In genomic region chr1:179296831-179297377, GRCh38 we compare ENCODE assay signal across 15 cellular contexts. TPM values are rescaled to one million over a fixed set of nuclear protein-coding genes. Genes with fewer than 3 reads are reported as not detected.
DNase-seq lines count a peak whose midpoint lies in the region; ATAC-seq and TF ChIP-seq lines count a peak whose summit lies in the region.
"Had no signal": no experiment of that assay in that cellular context is flagged by ENCODE, and none has a peak within 500 bp of the region (broad histone marks: within the 10 kb centered on the region; RNA-seq: fewer than 3 reads in every experiment).

No MANE protein-coding gene starts in this region.

- peaks cover 27% of the 10 kb centered on the region for H3K4me1 Mint-ChIP-seq in Caco-2 (ENCODE audit: low read depth, unreplicated experiment)

- 81% methylated on average over 4 of the region's 4 CpGs for WGBS in hepatocyte (ENCODE audit: low lambda C conversion rate, missing lambda C conversion rate)

- H3K27me3 Mint-ChIP-seq in Caco-2 (ENCODE audit: insufficient read depth, unreplicated experiment) = no peaks in the 10 kb centered on the region

- peak overlapping the region in 1 of 11 experiments; percentile 45; a peak in 1 of 22 replicates for H3K27ac ChIP-seq in BLaER1 treated with 17β-estradiol and CSF1 and Interleukin-3, amounts not matched to agents 10 nM and 100 nM
- H3K27ac ChIP-seq in SU-DHL-6 (ENCODE audit: low read depth, low read length) = no peak overlapping the region
- H3K27ac ChIP-seq in hepatocyte = no peak overlapping the region
- H3K27ac ChIP-seq in osteoblast (ENCODE audit: low read depth, low read length) = no peak overlapping the region
- H3K27ac ChIP-seq: BLaER1, gastrocnemius medialis, KMS-11 had no signal

- peak overlapping the region; percentile 3 for H3K4me3 Mint-ChIP-seq in Caco-2 (ENCODE audit: unreplicated experiment)
- H3K4me3 Mint-ChIP-seq: WTC11 had no signal

- 0 out of 22 replicates have a peak, but pooled peaks cover 0 to under 1% (median 0%) of the 10 kb centered on the region in 11 experiments for H3K9me3 ChIP-seq in BLaER1 treated with 17β-estradiol and CSF1 and Interleukin-3, amounts not matched to agents 10 nM and 100 nM (replicated peaks in 1 of 11)
- H3K9me3 ChIP-seq in Caco-2 = no peaks in the 10 kb centered on the region
- H3K9me3 ChIP-seq in SU-DHL-6 (ENCODE audit: insufficient read depth, low read length) = no peaks in the 10 kb centered on the region
- no peaks in the 10 kb centered on the region for H3K9me3 ChIP-seq in hepatocyte (ENCODE audit: low read depth)
- H3K9me3 ChIP-seq in osteoblast (ENCODE audit: low read depth, low read length) = no peaks in the 10 kb centered on the region
- H3K9me3 ChIP-seq: BLaER1, gastrocnemius medialis had no signal

- POLR2A ChIA-PET in Caco-2 (lab: Charles Lee) = no interaction called here

- H3K9me3 Mint-ChIP-seq in Caco-2 (ENCODE audit: unreplicated experiment) = no peaks in the 10 kb centered on the region
- H3K9me3 Mint-ChIP-seq: WTC11 had no signal

- H3K27me3 ChIP-seq in BLaER1 treated with 17β-estradiol and CSF1 and Interleukin-3, amounts not matched to agents 10 nM and 100 nM = no peaks in the 10 kb centered on the region
- no peaks in the 10 kb centered on the region for H3K27me3 ChIP-seq in Caco-2 (replicated peaks; ENCODE audit: control insufficient read depth, insufficient read depth, low read length)
- no peaks in the 10 kb centered on the region for H3K27me3 ChIP-seq in SU-DHL-6 (ENCODE audit: low read length)
- no peaks in the 10 kb centered on the region for H3K27me3 ChIP-seq in hepatocyte
- no peaks in the 10 kb centered on the region for H3K27me3 ChIP-seq in osteoblast (ENCODE audit: insufficient read depth, low read length)
- H3K27me3 ChIP-seq: BLaER1, gastrocnemius medialis had no signal

- H3K79me2 ChIP-seq in SU-DHL-6 (ENCODE audit: insufficient read depth, low read length) = peaks cover 69% of the 10 kb centered on the region
- peaks cover 68% of the 10 kb centered on the region for H3K79me2 ChIP-seq in hepatocyte
- peaks cover 66% of the 10 kb centered on the region for H3K79me2 ChIP-seq in osteoblast (ENCODE audit: insufficient read depth, low read length)

- peaks cover 9% of the 10 kb centered on the region for H3K36me3 Mint-ChIP-seq in Caco-2 (ENCODE audit: insufficient read depth, unreplicated experiment)
- H3K36me3 Mint-ChIP-seq: WTC11 had no signal

- no peak for ATAC-seq in GM18909 (IDR thresholded peaks at IDR 0.05; ENCODE audit: poor library complexity, unreplicated experiment)
- ATAC-seq in GM19455 (IDR thresholded peaks at IDR 0.05; ENCODE audit: unreplicated experiment) = no peak
- ATAC-seq: gastrocnemius medialis, WTC11 had no signal

- no peak overlapping the region for H3K27ac Mint-ChIP-seq in Caco-2 (ENCODE audit: unreplicated experiment)
- H3K27ac Mint-ChIP-seq: WTC11 had no signal

- H3K36me3 ChIP-seq in BLaER1 treated with 17β-estradiol and CSF1 and Interleukin-3, amounts not matched to agents 10 nM and 100 nM = peaks cover 0 to 23% (median 15%) of the 10 kb centered on the region in 11 experiments; a peak in 10 of 22 replicates
- H3K36me3 ChIP-seq in Caco-2 (ENCODE audit: control insufficient read depth, insufficient read depth, low read length) (no peaks in the 10 kb centered on the region), SU-DHL-6 (ENCODE audit: low read length) (no peaks in the 10 kb centered on the region), hepatocyte (replicated peaks; ENCODE audit: insufficient read depth, low read depth) (no peaks in the 10 kb centered on the region), osteoblast (ENCODE audit: insufficient read depth, low read length) (no peaks in the 10 kb centered on the region)
- H3K36me3 ChIP-seq: BLaER1, gastrocnemius medialis had no signal

- H3K4me2 ChIP-seq in BLaER1 treated with 17β-estradiol and CSF1 and Interleukin-3, amounts not matched to agents 10 nM and 100 nM = peak overlapping the region in 7 of 11 experiments; percentile 9 to 95 (median 64); a peak in 12 of 22 replicates
- peak overlapping the region; percentile 3 for H3K4me2 ChIP-seq in SU-DHL-6 (ENCODE audit: low read depth, low read length, poor library complexity, severe bottlenecking)
- peak overlapping the region; percentile 44 for H3K4me2 ChIP-seq in hepatocyte
- H3K4me2 ChIP-seq in osteoblast (ENCODE audit: insufficient read depth, low read length) = no peak overlapping the region
- H3K4me2 ChIP-seq: BLaER1, KMS-11 had no signal

- intact Hi-C loops in Caco-2 (cut with micrococcal nuclease; ENCODE audit: unreplicated experiment) = no loop called here

- 0 out of 20 replicates have a peak overlapping the region, but pooled peaks of 1 of the 10 experiments have one; percentile 0 for H3K4me3 ChIP-seq in BLaER1 treated with 17β-estradiol and CSF1 and Interleukin-3, amounts not matched to agents 10 nM and 100 nM
- H3K4me3 ChIP-seq in Caco-2 (ENCODE audit: low read depth, low read length) (no peak overlapping the region), SU-DHL-6 (ENCODE audit: insufficient read depth, low read length, poor library complexity, severe bottlenecking) (no peak overlapping the region), hepatocyte (no peak overlapping the region), osteoblast (ENCODE audit: insufficient read depth, low read length) (no peak overlapping the region)
- H3K4me3 ChIP-seq: BLaER1, gastrocnemius medialis had no signal

- TF ChIP-seq CTCF in Caco-2 (IDR thresholded peaks at IDR 0.05; ENCODE audit: insufficient read depth in 1 of 2, low read depth in 1 of 2, low read length in 1 of 2, severe bottlenecking in 1 of 2, unreplicated experiment in 1 of 2) (no peak), SU-DHL-6 (IDR thresholded peaks at IDR 0.05; ENCODE audit: insufficient read depth, low read length, poor library complexity, severe bottlenecking) (no peak), hepatocyte (IDR thresholded peaks at IDR 0.05; ENCODE audit: poor library complexity) (no peak), osteoblast (IDR thresholded peaks at IDR 0.05; ENCODE audit: extremely low read depth, low read depth, low read length) (no peak)

- H4K20me1 ChIP-seq in BLaER1 treated with 17β-estradiol and CSF1 and Interleukin-3, amounts not matched to agents 10 nM and 100 nM = peaks cover 0 to 57% (median 6%) of the 10 kb centered on the region in 11 experiments; a peak in 10 of 22 replicates
- H4K20me1 ChIP-seq in SU-DHL-6 (ENCODE audit: low read depth, low read length) (no peaks in the 10 kb centered on the region), hepatocyte (ENCODE audit: insufficient read depth, poor library complexity, severe bottlenecking) (peaks cover 3% of the 10 kb centered on the region), osteoblast (ENCODE audit: insufficient read depth, low read length) (peaks cover 31% of the 10 kb centered on the region)

- CTCF ChIA-PET in Caco-2 (lab: Charles Lee) = no interaction called here

- no TSS peak for BruUV-seq in Caco-2 (replicated peaks; lab: Mats Ljungman, UMichigan)

- no peak for DNase-seq in Caco-2
- DNase-seq in hepatocyte (ENCODE audit: low spot score) = no peak
- no peak for DNase-seq in osteoblast (ENCODE audit: insufficient read length, low spot score, missing footprints)
- DNase-seq in NCI-H128 (lab: John Stamatoyannopoulos, UW; ENCODE audit: unreplicated experiment) = no peak
- DNase-seq: gastrocnemius medialis; GDM1; GOT3; stimulated activated CD4-positive, alpha-beta T cell treated with anti-CD3 and anti-CD28 coated beads, Interleukin-2, amount 100 ng/mL, for 48 hours had no signal

- no peak overlapping the region for H2AFZ ChIP-seq in SU-DHL-6 (ENCODE audit: low read depth, low read length, severe bottlenecking)
- no peak overlapping the region for H2AFZ ChIP-seq in hepatocyte
- no peak overlapping the region for H2AFZ ChIP-seq in osteoblast (ENCODE audit: low read length)

- H3F3A ChIP-seq in SU-DHL-6 (ENCODE audit: insufficient read depth) = no peaks in the 10 kb centered on the region

- H3K9me2 ChIP-seq in SU-DHL-6 (replicated peaks; ENCODE audit: insufficient read depth, low read length) = no peaks in the 10 kb centered on the region
- H3K9me2 ChIP-seq in hepatocyte (replicated peaks; ENCODE audit: insufficient read depth) = no peaks in the 10 kb centered on the region

- H3K4me1 ChIP-seq in BLaER1 treated with 17β-estradiol and CSF1 and Interleukin-3, amounts not matched to agents 10 nM and 100 nM = peaks cover 21 to 72% (median 36%) of the 10 kb centered on the region in 10 experiments
- H3K4me1 ChIP-seq in Caco-2 (peaks cover 30% of the 10 kb centered on the region), hepatocyte (ENCODE audit: insufficient read depth) (peaks cover 18% of the 10 kb centered on the region), osteoblast (ENCODE audit: insufficient read depth, low read length) (peaks cover 7% of the 10 kb centered on the region)

- no peak overlapping the region for H3K9ac ChIP-seq in BLaER1 treated with 17β-estradiol and CSF1 and Interleukin-3, amounts not matched to agents 10 nM and 100 nM
- H3K9ac ChIP-seq in SU-DHL-6 (ENCODE audit: low read length) = no peak overlapping the region
- H3K9ac ChIP-seq: BLaER1, KMS-11 had no signal

RNA-seq across cellular contexts. Expression of gene SOAT1, which starts 3.3 kb away (rescaled TPM):
- 36.9 and 43.0 TPM in 2 replicates for total RNA-seq in Caco-2 (2022)
- 20.8 and 28.9 TPM in 2 replicates for total RNA-seq in hepatocyte
- 28.9 and 40.4 TPM in 2 replicates for polyA plus RNA-seq in hepatocyte
- 40.2 and 41.8 TPM in 2 replicates for total RNA-seq in osteoblast
